In the genomic region with DNA sequence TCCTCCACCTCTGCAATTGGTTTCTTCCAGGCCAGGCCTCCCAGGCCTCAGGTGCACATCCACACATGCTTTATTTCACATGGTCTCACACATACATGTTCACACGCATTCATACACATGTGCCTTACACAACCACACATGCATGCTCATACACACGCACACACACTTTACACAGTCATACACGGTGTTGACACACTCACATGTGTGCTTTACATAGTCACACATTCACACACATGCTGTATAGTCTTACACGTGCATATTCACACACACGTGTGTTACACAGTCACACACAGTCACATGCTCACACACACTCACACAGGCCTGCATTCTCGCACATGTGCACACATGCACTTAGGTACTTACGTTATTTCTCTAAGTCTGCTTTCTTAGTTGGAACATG, we compare ENCODE assay signal across 19 cellular contexts. TPM values are rescaled to one million over a fixed set of nuclear protein-coding genes. Genes with fewer than 3 reads are reported as not detected.
DNase-seq lines count a peak whose midpoint lies in the region; ATAC-seq and TF ChIP-seq lines count a peak whose summit lies in the region.
"Had no signal": no experiment of that assay in that cellular context is flagged by ENCODE, and none has a peak within 500 bp of the region (broad histone marks: within the 10 kb centered on the region; RNA-seq: fewer than 3 reads in every experiment).

No MANE protein-coding gene starts in this region.

- H3K9me3 Mint-ChIP-seq in dendritic cell treated with granulocyte-macrophage colony-stimulating factor and Interleukin-4, amounts not matched to agents 40 ng/mL and 50 ng/mL, for 4 days: no peaks in the 10 kb centered on the region
- no peaks in the 10 kb centered on the region for H3K9me3 Mint-ChIP-seq in nephron
- H3K9me3 Mint-ChIP-seq: CD8-positive, alpha-beta T cell had no signal

- H3K27ac ChIP-seq in HEK293 (ENCODE audit: extremely low read depth, low read depth, low read length) (no peak overlapping the region), tibial nerve (peak overlapping the region in 3 of 4 donors; percentile 21 to 93 (median 36))
- H3K27ac ChIP-seq: BLaER1 treated with 17β-estradiol and CSF1 and Interleukin-3, amounts not matched to agents 10 nM and 100 nM had no signal

- H3K4me3 ChIP-seq in HEK293 (ENCODE audit: low read depth, low read length) (no peak overlapping the region), tibial nerve (no peak overlapping the region), HAP-1 (no peak overlapping the region)
- H3K4me3 ChIP-seq: BLaER1 treated with 17β-estradiol and CSF1 and Interleukin-3, amounts not matched to agents 10 nM and 100 nM had no signal

- no peak for TF ChIP-seq POLR2A in tibial nerve (IDR thresholded peaks at IDR 0.05)

- H3K9me3 ChIP-seq in HEK293 (ENCODE audit: control insufficient read depth, insufficient read depth, low read depth, low read length) (no peaks in the 10 kb centered on the region), tibial nerve (no peaks in the 10 kb centered on the region), HAP-1 (no peaks in the 10 kb centered on the region)
- H3K9me3 ChIP-seq: BLaER1 treated with 17β-estradiol and CSF1 and Interleukin-3, amounts not matched to agents 10 nM and 100 nM; SK-N-SH had no signal

- H3K27me3 Mint-ChIP-seq in dendritic cell treated with granulocyte-macrophage colony-stimulating factor and Interleukin-4, amounts not matched to agents 40 ng/mL and 50 ng/mL, for 4 days: peaks cover 36% of the 10 kb centered on the region
- peaks cover 4% of the 10 kb centered on the region for H3K27me3 Mint-ChIP-seq in nephron (ENCODE audit: low read depth)

- WGBS in tibial nerve, 2 donors: 78 to 83% methylated on average over 7 of the region's 7 CpGs

- no peak for ATAC-seq in GM18519 (IDR thresholded peaks at IDR 0.05; ENCODE audit: low FRiP score, unreplicated experiment)
- ATAC-seq: CD8-positive, alpha-beta T cell had no signal

- peaks cover 47% of the 10 kb centered on the region for H3K4me1 Mint-ChIP-seq in dendritic cell treated with granulocyte-macrophage colony-stimulating factor and Interleukin-4, amounts not matched to agents 40 ng/mL and 50 ng/mL, for 4 days (ENCODE audit: low read depth)
- peaks cover 48% of the 10 kb centered on the region for H3K4me1 Mint-ChIP-seq in nephron

- POLR2A ChIA-PET in HEK293 (lab: Yijun Ruan, JAX): no interaction called here

- H3K4me1 ChIP-seq in HEK293 (ENCODE audit: control insufficient read depth, insufficient read depth, low read length) (peaks cover 5% of the 10 kb centered on the region; the same call in 1 of the 2 replicates), tibial nerve (peaks cover 5 to 39% (median 21%) of the 10 kb centered on the region in 4 donors), HAP-1 (no peaks in the 10 kb centered on the region)

- in situ Hi-C loops in HAP-1 (cut with MboI; ENCODE audit: low sequenced_read_pairs): no loop called here
- in situ Hi-C loops in G401 (cut with HindIII; ENCODE audit: low sequenced_read_pairs): no loop called here

- no peak overlapping the region for H3K4me3 Mint-ChIP-seq in dendritic cell treated with granulocyte-macrophage colony-stimulating factor and Interleukin-4, amounts not matched to agents 40 ng/mL and 50 ng/mL, for 4 days
- H3K4me3 Mint-ChIP-seq in nephron: no peak overlapping the region
- H3K4me3 Mint-ChIP-seq: CD8-positive, alpha-beta T cell had no signal

- TF ChIP-seq EP300 in tibial nerve (IDR thresholded peaks at IDR 0.05): no peak

- CTCF ChIA-PET in HEK293 (lab: Yijun Ruan, JAX): no interaction called here

- H3K27me3 ChIP-seq in tibial nerve (no peaks in the 10 kb centered on the region), HAP-1 (ENCODE audit: low read depth) (no peaks in the 10 kb centered on the region)

- no peaks in the 10 kb centered on the region for H3K36me3 Mint-ChIP-seq in dendritic cell treated with granulocyte-macrophage colony-stimulating factor and Interleukin-4, amounts not matched to agents 40 ng/mL and 50 ng/mL, for 4 days (ENCODE audit: low read depth)
- H3K36me3 Mint-ChIP-seq in nephron (ENCODE audit: low read depth): no peaks in the 10 kb centered on the region
- H3K36me3 Mint-ChIP-seq: CD8-positive, alpha-beta T cell had no signal

- intact Hi-C loops in dendritic cell treated with granulocyte-macrophage colony-stimulating factor and Interleukin-4, amounts not matched to agents 40 ng/mL and 50 ng/mL, for 4 days (cut with micrococcal nuclease): no loop called here

- DNase-seq in tibial nerve (ENCODE audit: low spot score in 2 of 2) (no peak), HAP-1 (ENCODE audit: low spot score in 2 of 2) (no peak), G401 (ENCODE audit: low spot score) (no peak)
- no peak for DNase-seq in stimulated activated CD4-positive, alpha-beta T cell treated with anti-CD3 and anti-CD28 coated beads, Interleukin-12 subunit alpha, Interleukin-12 subunit beta, amount 100 ng/mL, for 4 hours
- DNase-seq: Calu3; CD8-positive, alpha-beta T cell; KG1; NCI-H1417 treated with DMSO at 0.1 percent for 48 hours; NCI-H187 treated with DMSO at 0.1 percent for 48 hours; NCI-H2227 treated with DMSO at 0.1 percent for 48 hours; NCI-H510A treated with DMSO at 0.1 percent for 48 hours; NCI-H774; SHP77 treated with DMSO at 0.1 percent for 48 hours; SK-N-SH had no signal

- H3K36me3 ChIP-seq in HEK293 (ENCODE audit: control insufficient read depth in 2 of 2, insufficient read depth in 1 of 2, low read length in 2 of 2): no peaks in the 10 kb centered on the region; a peak in 1 of 3 replicates
- H3K36me3 ChIP-seq in tibial nerve: no peaks in the 10 kb centered on the region
- no peaks in the 10 kb centered on the region for H3K36me3 ChIP-seq in HAP-1 (replicated peaks)
- H3K36me3 ChIP-seq: BLaER1 treated with 17β-estradiol and CSF1 and Interleukin-3, amounts not matched to agents 10 nM and 100 nM had no signal

- TF ChIP-seq CTCF in HEK293 (tag by site-specific recombination; IDR thresholded peaks at IDR 0.05): no peak
- TF ChIP-seq CTCF in nephron (IDR thresholded peaks at IDR 0.05; ENCODE audit: unreplicated experiment in 3 of 3): no peak
- TF ChIP-seq CTCF in tibial nerve (IDR thresholded peaks at IDR 0.05): no peak

- peak overlapping the region; percentile 4 for H3K27ac Mint-ChIP-seq in dendritic cell treated with granulocyte-macrophage colony-stimulating factor and Interleukin-4, amounts not matched to agents 40 ng/mL and 50 ng/mL, for 4 days
- peak overlapping the region; percentile 94 to 97 (median 97) for H3K27ac Mint-ChIP-seq in nephron
- H3K27ac Mint-ChIP-seq: CD8-positive, alpha-beta T cell had no signal

TF ChIP-seq in HEK293, 187 proteins besides CTCF, POLR2A, EP300 and RAD21:
- TF ChIP-seq ZFHX2 (tag by site-specific recombination; conservative IDR thresholded peaks at IDR 0.05): peak; percentile 4; the same call in 1 of the 2 replicates
- TF ChIP-seq, protein P1, sequence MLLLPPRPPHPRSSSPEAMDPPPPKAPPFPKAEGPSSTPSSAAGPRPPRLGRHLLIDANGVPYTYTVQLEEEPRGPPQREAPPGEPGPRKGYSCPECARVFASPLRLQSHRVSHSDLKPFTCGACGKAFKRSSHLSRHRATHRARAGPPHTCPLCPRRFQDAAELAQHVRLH (tag by site-specific recombination; IDR thresholded peaks at IDR 0.05): no peak
- TF ChIP-seq, protein P2, sequence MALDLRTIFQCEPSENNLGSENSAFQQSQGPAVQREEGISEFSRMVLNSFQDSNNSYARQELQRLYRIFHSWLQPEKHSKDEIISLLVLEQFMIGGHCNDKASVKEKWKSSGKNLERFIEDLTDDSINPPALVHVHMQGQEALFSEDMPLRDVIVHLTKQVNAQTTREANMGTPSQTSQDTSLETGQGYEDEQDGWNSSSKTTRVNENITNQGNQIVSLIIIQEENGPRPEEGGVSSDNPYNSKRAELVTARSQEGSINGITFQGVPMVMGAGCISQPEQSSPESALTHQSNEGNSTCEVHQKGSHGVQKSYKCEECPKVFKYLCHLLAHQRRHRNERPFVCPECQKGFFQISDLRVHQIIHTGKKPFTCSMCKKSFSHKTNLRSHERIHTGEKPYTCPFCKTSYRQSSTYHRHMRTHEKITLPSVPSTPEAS (tag by site-specific recombination; IDR thresholded peaks at IDR 0.05): no peak
TF ChIP-seq in HEK293: peak in this region for 1.

RNA-seq across cellular contexts. Expression of a gene that starts 18.0 kb away (rescaled TPM):
- total RNA-seq in tibial nerve: 10 to 100 TPM; 33.3 to 73.9 (median 63.1) TPM
- 5.2 and 6.7 TPM in 2 replicates for total RNA-seq in G401 (2014; rRNA removed; shearing (Covaris generic))
